ENCODE assay signal across 32 cellular contexts in the genomic region with DNA sequence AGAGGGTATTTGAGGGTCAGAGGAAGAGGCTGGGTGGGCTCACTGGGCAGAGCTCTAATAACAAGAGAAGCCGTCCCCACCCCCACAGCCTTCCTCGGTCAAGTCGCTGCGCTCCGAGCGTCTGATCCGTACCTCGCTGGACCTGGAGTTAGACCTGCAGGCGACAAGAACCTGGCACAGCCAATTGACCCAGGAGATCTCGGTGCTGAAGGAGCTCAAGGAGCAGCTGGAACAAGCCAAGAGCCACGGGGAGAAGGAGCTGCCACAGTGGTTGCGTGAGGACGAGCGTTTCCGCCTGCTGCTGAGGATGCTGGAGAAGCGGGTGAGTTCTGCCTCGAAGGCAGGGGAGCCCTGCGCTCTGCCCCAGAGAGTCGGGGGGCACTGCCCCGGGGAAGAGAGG.
"Had no signal": no experiment of that assay in that cellular context is flagged by ENCODE, and none has a peak within 500 bp of the region (broad histone marks: within the 10 kb centered on the region; RNA-seq: fewer than 3 reads in every experiment).

No MANE protein-coding gene starts in this region.

- H3K4me2 ChIP-seq: neural progenitor cell had no signal

- H3K4me3 Mint-ChIP-seq: naive B cell; naive thymus-derived CD8-positive, alpha-beta T cell; natural killer cell treated with Interleukin-12 subunit alpha and Interleukin-12 subunit beta and Interleukin-15 and Interleukin-18, amount 100 ng/mL, for 72 hours; nephron progenitor cell; neural progenitor cell; stimulated activated memory B cell treated with anti-CD40 and anti-IgM and Interleukin-4, amounts not matched to agents 10 μg/mL and 1 μg/mL and 100 μg/mL, for 72 hours; stimulated activated naive CD8-positive, alpha-beta T cell treated with anti-CD3 and anti-CD28 coated beads, Interleukin-15, amount 100 ng/mL, for 72 hours; type B pancreatic cell had no signal

- DNase-seq: naive B cell; naive thymus-derived CD8-positive, alpha-beta T cell; nephron progenitor cell; occipital lobe; ovary; posterior cingulate gyrus; retina; right cardiac atrium; sigmoid colon; small intestine; stimulated activated CD4-positive, alpha-beta T cell treated with anti-CD3 and anti-CD28 coated beads, Interleukin-12 subunit alpha, Interleukin-12 subunit beta, amount 100 ng/mL, for 4 hours; stimulated activated CD4-positive, alpha-beta T cell treated with anti-CD3 and anti-CD28 coated beads, Interleukin-1b, Interleukin-23, amount 100 ng/mL, for 48 hours; stimulated activated CD4-positive, alpha-beta T cell treated with anti-CD3 and anti-CD28 coated beads, Interleukin-4, amount 100 ng/mL, for 1 hour; stimulated activated CD4-positive, alpha-beta T cell treated with anti-CD3 and anti-CD28 coated beads, Interleukin-4, amount 100 ng/mL, for 4 hours; stimulated activated CD8-positive, alpha-beta memory T cell treated with anti-CD3 and anti-CD28 coated beads, Interleukin-4, amount 100 ng/mL, for 48 hours; stimulated activated naive CD4-positive, alpha-beta T cell; stimulated activated naive CD8-positive, alpha-beta T cell treated with anti-CD3 and anti-CD28 coated beads, Interleukin-15, amount 100 ng/mL, for 72 hours; stimulated activated naive CD8-positive, alpha-beta T cell treated with anti-CD3 and anti-CD28 coated beads, Interleukin-15, Interleukin-2, amounts not matched to agents 100 U/mL and 50 U/mL, for 24 hours; substantia nigra; testis; tibial artery; transverse colon; upper lobe of right lung; uterus had no signal

- H3K9me3 ChIP-seq: ovary, prostate gland, right lobe of liver, sigmoid colon, suprapubic skin, testis, tibial artery, transverse colon, upper lobe of right lung, uterus had no signal

- H3K27ac Mint-ChIP-seq: naive B cell; naive thymus-derived CD8-positive, alpha-beta T cell; natural killer cell treated with Interleukin-12 subunit alpha and Interleukin-12 subunit beta and Interleukin-15 and Interleukin-18, amount 100 ng/mL, for 72 hours; stimulated activated memory B cell treated with anti-CD40 and anti-IgM and Interleukin-4, amounts not matched to agents 10 μg/mL and 1 μg/mL and 100 μg/mL, for 72 hours had no signal

- H3K9me3 Mint-ChIP-seq: naive B cell; naive thymus-derived CD8-positive, alpha-beta T cell; natural killer cell treated with Interleukin-12 subunit alpha and Interleukin-12 subunit beta and Interleukin-15 and Interleukin-18, amount 100 ng/mL, for 72 hours; nephron progenitor cell; neural progenitor cell; stimulated activated memory B cell treated with anti-CD40 and anti-IgM and Interleukin-4, amounts not matched to agents 10 μg/mL and 1 μg/mL and 100 μg/mL, for 72 hours; stimulated activated naive CD8-positive, alpha-beta T cell treated with anti-CD3 and anti-CD28 coated beads, Interleukin-15, amount 100 ng/mL, for 72 hours; type B pancreatic cell had no signal

- ATAC-seq: naive thymus-derived CD8-positive, alpha-beta T cell; natural killer cell treated with Interleukin-12 subunit alpha and Interleukin-12 subunit beta and Interleukin-15 and Interleukin-18, amount 100 ng/mL, for 72 hours; right cardiac atrium; right lobe of liver; stimulated activated memory B cell treated with anti-CD40 and anti-IgM and Interleukin-4, amounts not matched to agents 10 μg/mL and 1 μg/mL and 100 μg/mL, for 72 hours; stimulated activated naive CD8-positive, alpha-beta T cell treated with anti-CD3 and anti-CD28 coated beads, Interleukin-15, amount 100 ng/mL, for 72 hours; stimulated activated naive CD8-positive, alpha-beta T cell treated with anti-CD3 and anti-CD28 coated beads, Interleukin-15, Interleukin-2, amounts not matched to agents 100 U/mL and 50 U/mL, for 24 hours; upper lobe of right lung had no signal

- H3K27ac ChIP-seq: neural progenitor cell, ovary, parathyroid adenoma, prostate gland, right lobe of liver, sigmoid colon, suprapubic skin, testis, tibial artery, transverse colon, upper lobe of right lung, uterus had no signal

- H3K9ac ChIP-seq: parathyroid adenoma had no signal

- H3K4me1 ChIP-seq: neural progenitor cell, parathyroid adenoma, prostate gland, right lobe of liver, sigmoid colon, suprapubic skin, testis, tibial artery, transverse colon, upper lobe of right lung, uterus had no signal

- H3K27me3 Mint-ChIP-seq: stimulated activated memory B cell treated with anti-CD40 and anti-IgM and Interleukin-4, amounts not matched to agents 10 μg/mL and 1 μg/mL and 100 μg/mL, for 72 hours; type B pancreatic cell had no signal

- H3K4me1 Mint-ChIP-seq: stimulated activated memory B cell treated with anti-CD40 and anti-IgM and Interleukin-4, amounts not matched to agents 10 μg/mL and 1 μg/mL and 100 μg/mL, for 72 hours; stimulated activated naive CD8-positive, alpha-beta T cell treated with anti-CD3 and anti-CD28 coated beads, Interleukin-15, amount 100 ng/mL, for 72 hours had no signal

- H3K36me3 ChIP-seq: neural progenitor cell, ovary, sigmoid colon, transverse colon, upper lobe of right lung, uterus had no signal

- H3K27me3 ChIP-seq: neural progenitor cell, ovary, right lobe of liver, sigmoid colon, suprapubic skin, testis, transverse colon, upper lobe of right lung, uterus had no signal

- H3K36me3 Mint-ChIP-seq: naive B cell; naive thymus-derived CD8-positive, alpha-beta T cell; natural killer cell treated with Interleukin-12 subunit alpha and Interleukin-12 subunit beta and Interleukin-15 and Interleukin-18, amount 100 ng/mL, for 72 hours; stimulated activated memory B cell treated with anti-CD40 and anti-IgM and Interleukin-4, amounts not matched to agents 10 μg/mL and 1 μg/mL and 100 μg/mL, for 72 hours had no signal

- H3K4me3 ChIP-seq: neural progenitor cell, ovary, prostate gland, right lobe of liver, sigmoid colon, suprapubic skin, testis, tibial artery, transverse colon, upper lobe of right lung, uterus had no signal
